Comparison of ENCODE assay signal across 7 cellular contexts in genomic region chr5:33300209-33300742, GRCh38.
DNase-seq lines count a peak whose midpoint lies in the region; ATAC-seq and TF ChIP-seq lines count a peak whose summit lies in the region.

No MANE protein-coding gene starts in this region.

- peak; percentile 60 for TF ChIP-seq CTCF in RWPE2 (IDR thresholded peaks at IDR 0.05; ENCODE audit: poor library complexity, severe bottlenecking)

- no peak overlapping the region for H3K4me3 ChIP-seq in RWPE2 (ENCODE audit: severe bottlenecking)

- ATAC-seq in GM19328 (IDR thresholded peaks at IDR 0.05; ENCODE audit: unreplicated experiment) (peak; percentile 74), HG02943 (IDR thresholded peaks at IDR 0.05; ENCODE audit: low read depth, unreplicated experiment) (peak; percentile 54), RWPE2 (ENCODE audit: low read depth) (peak; percentile 12; the same call in 1 of the 3 replicates)

- H3K4me1 ChIP-seq in RWPE2 (ENCODE audit: insufficient read depth, poor library complexity, severe bottlenecking), result peaks cover 20% of the 10 kb centered on the region

- no peaks in the 10 kb centered on the region for H3K27me3 ChIP-seq in RWPE2 (ENCODE audit: insufficient read depth, poor library complexity, severe bottlenecking)

- no peaks in the 10 kb centered on the region; the same call in 1 of the 2 replicates for H3K36me3 ChIP-seq in RWPE2 (ENCODE audit: low read depth)

- no peaks in the 10 kb centered on the region for H3K9me3 ChIP-seq in RWPE2 (ENCODE audit: severe bottlenecking)

- peak overlapping the region; percentile 21 for H3K27ac ChIP-seq in RWPE2 (ENCODE audit: poor library complexity, severe bottlenecking)

- DNase-seq in RWPE2 (ENCODE audit: low spot score), result no peak
- peak; percentile 38 for DNase-seq in midbrain (lab: John Stamatoyannopoulos, UW)
- no peak for DNase-seq in NCI-H446 treated with DMSO at 0.1 percent for 48 hours (lab: John Stamatoyannopoulos, UW)
- no peak for DNase-seq in activated effector memory CD4-positive, alpha-beta T cell treated with Interleukin-2 at 50 U/mL for 16 hours
- no peak for DNase-seq in NCI-H748 (lab: John Stamatoyannopoulos, UW; ENCODE audit: unreplicated experiment)

Comparison
In these comparisons a context has a peak if more than half of its experiments do, and no peak if none do; other contexts are left out.
1. ATAC-seq: peak in every context shown above with its lines; median percentile 74 in GM19328; 54 in HG02943; 12 in RWPE2.